ENCODE assay signal across 8 cellular contexts in the genomic region with DNA sequence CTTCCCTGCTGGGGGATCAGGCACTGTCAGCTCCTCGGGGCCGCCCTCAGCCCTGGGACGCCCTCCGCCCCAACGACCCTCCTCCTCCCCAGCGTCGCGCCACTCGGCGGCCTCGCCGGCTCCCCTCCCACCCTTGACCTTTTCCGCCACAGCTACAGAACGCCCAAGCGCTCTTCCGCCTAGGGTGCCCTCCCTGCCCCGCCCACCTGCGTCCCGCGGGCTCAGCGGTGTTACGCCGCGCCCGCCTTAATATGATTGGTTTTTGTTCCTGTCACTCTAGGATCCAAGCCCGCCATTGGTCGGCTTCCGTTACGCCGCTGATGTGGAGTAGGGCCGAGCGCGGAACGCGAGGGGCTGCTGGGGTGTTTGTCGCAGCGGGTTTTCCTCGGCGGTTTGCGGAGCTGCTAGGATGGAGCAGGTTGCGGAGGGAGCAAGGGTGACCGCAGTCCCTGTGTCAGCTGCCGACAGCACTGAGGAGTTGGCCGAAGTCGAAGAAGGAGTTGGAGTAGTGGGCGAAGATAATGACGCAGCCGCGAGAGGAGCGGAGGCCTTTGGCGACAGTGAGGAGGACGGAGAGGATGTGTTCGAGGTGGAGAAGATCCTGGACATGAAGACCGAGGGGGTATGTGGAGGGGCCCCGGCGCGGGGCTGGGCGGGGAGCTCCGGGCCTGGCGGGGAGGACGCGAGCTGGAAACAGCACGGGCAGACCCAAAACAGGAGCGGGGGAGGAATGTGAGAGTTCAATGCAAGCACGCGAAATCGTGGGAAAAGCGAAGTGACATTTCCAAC.
DNase-seq lines count a peak whose midpoint lies in the region; ATAC-seq lines count a peak whose summit lies in the region.

A gene with protein sequence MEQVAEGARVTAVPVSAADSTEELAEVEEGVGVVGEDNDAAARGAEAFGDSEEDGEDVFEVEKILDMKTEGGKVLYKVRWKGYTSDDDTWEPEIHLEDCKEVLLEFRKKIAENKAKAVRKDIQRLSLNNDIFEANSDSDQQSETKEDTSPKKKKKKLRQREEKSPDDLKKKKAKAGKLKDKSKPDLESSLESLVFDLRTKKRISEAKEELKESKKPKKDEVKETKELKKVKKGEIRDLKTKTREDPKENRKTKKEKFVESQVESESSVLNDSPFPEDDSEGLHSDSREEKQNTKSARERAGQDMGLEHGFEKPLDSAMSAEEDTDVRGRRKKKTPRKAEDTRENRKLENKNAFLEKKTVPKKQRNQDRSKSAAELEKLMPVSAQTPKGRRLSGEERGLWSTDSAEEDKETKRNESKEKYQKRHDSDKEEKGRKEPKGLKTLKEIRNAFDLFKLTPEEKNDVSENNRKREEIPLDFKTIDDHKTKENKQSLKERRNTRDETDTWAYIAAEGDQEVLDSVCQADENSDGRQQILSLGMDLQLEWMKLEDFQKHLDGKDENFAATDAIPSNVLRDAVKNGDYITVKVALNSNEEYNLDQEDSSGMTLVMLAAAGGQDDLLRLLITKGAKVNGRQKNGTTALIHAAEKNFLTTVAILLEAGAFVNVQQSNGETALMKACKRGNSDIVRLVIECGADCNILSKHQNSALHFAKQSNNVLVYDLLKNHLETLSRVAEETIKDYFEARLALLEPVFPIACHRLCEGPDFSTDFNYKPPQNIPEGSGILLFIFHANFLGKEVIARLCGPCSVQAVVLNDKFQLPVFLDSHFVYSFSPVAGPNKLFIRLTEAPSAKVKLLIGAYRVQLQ (plus strand): TSS at position 320 of the 789 bp plus-strand sequence. CDS start 90 bp downstream, at position 410.

- no peaks in the 10 kb centered on the region for H3K27me3 Mint-ChIP-seq in central memory CD8-positive, alpha-beta T cell

- peak; percentile 97 for ATAC-seq in GM19023 (IDR thresholded peaks at IDR 0.05; ENCODE audit: unreplicated experiment)
- ATAC-seq in HG03280 (IDR thresholded peaks at IDR 0.05; ENCODE audit: unreplicated experiment) = peak; percentile 99
- ATAC-seq in central memory CD8-positive, alpha-beta T cell (replicated peaks; ENCODE audit: extremely low read depth, poor library complexity, severe bottlenecking) = peak; percentile 98

- peak within 1 kb of the TSS; percentile 100 for H3K27ac Mint-ChIP-seq in central memory CD8-positive, alpha-beta T cell (ENCODE audit: low read depth)

- H3K4me3 Mint-ChIP-seq in central memory CD8-positive, alpha-beta T cell = peak within 1 kb of the TSS; percentile 100

- peaks cover 16% of the 10 kb centered on the region for H3K36me3 Mint-ChIP-seq in central memory CD8-positive, alpha-beta T cell (ENCODE audit: insufficient read depth)

- H3K9me3 Mint-ChIP-seq in central memory CD8-positive, alpha-beta T cell = no peaks in the 10 kb centered on the region

- DNase-seq in AG08396 (ENCODE audit: low spot score) = peak; percentile 97
- peak; percentile 76 for DNase-seq in NCI-H345 treated with DMSO at 0.1 percent for 48 hours (lab: John Stamatoyannopoulos, UW; ENCODE audit: unreplicated experiment)
- peak; percentile 86 for DNase-seq in activated CD4-positive, CD25-positive, alpha-beta regulatory T cell treated with anti-CD3 and anti-CD28 coated beads, Interleukin-2, amount 50 U/mL, for 16 hours (ENCODE audit: low read depth, low spot score)
- peak; percentile 84 to 90 for DNase-seq in central memory CD8-positive, alpha-beta T cell (ENCODE audit: low spot score in 2 of 2)
- peak; percentile 97 for DNase-seq in islet precursor cell
- peak; percentile 89 to 96 (median 91) for DNase-seq in stimulated activated CD4-positive, alpha-beta T cell treated with anti-CD3 and anti-CD28 coated beads, Interleukin-12 subunit alpha, Interleukin-12 subunit beta, amount 100 ng/mL, for 48 hours (ENCODE audit: low read depth in 2 of 3, low spot score in 1 of 3)

- H3K4me1 Mint-ChIP-seq in central memory CD8-positive, alpha-beta T cell = peaks cover 34% of the 10 kb centered on the region

Comparison
In these comparisons a context has a peak if more than half of its experiments do, and no peak if none do; other contexts are left out.
1. Peak in every context shown above with its lines: DNase-seq and ATAC-seq.